Comparison of ENCODE assay signal across 8 cellular contexts in genomic region chr5:2038337-2039179, GRCh38.
A peak's percentile ranks its signal among the peaks of the same experiment; 100 is the strongest.
DNase-seq lines count a peak whose midpoint lies in the region; FAIRE-seq and TF ChIP-seq lines count a peak whose summit lies in the region.

No MANE protein-coding gene starts in this region.

- H3K4me1 ChIP-seq in mammary epithelial cell (ENCODE audit: insufficient read depth, low read length): peaks cover 12% of the 10 kb centered on the region

- peak overlapping the region; percentile 90 for H2AFZ ChIP-seq in mammary epithelial cell (ENCODE audit: low read depth, low read length)

- H3K27ac ChIP-seq in VCaP (no peak overlapping the region), mammary epithelial cell (ENCODE audit: insufficient read depth, low read depth, low read length) (no peak overlapping the region)

- intact Hi-C loops in mammary epithelial cell (cut with micrococcal nuclease): loop anchor here (1.0 to 10.0 kb wide), 7 partner anchors 64 to 1566 kb away; partner anchors contain the start of gene IRX4

- TF ChIP-seq CTCF in HFFc6 (IDR thresholded peaks at IDR 0.05): peak; percentile 82
- TF ChIP-seq CTCF in NB4 (IDR thresholded peaks at IDR 0.05; ENCODE audit: low read depth, low read length): peak; percentile 31
- TF ChIP-seq CTCF in VCaP (conservative IDR thresholded peaks at IDR 0.05): peak; percentile 91
- peak; percentile 59 to 72 for TF ChIP-seq CTCF in mammary epithelial cell (conservative IDR thresholded peaks at IDR 0.05 in 1 of 2, IDR thresholded peaks at IDR 0.05 in 1 of 2; ENCODE audit: extremely low read depth in 1 of 2, insufficient read depth in 1 of 2, low read depth in 1 of 2, low read length in 2 of 2)

- DNase-seq in GM12891 (ENCODE audit: insufficient read length, low spot score) (peak; percentile 93), HFFc6 (no peak), NB4 (ENCODE audit: low read depth) (peak; percentile 56), mammary epithelial cell (peak; percentile 42), islet precursor cell (peak; percentile 95), cortex of kidney (lab: John Stamatoyannopoulos, UW) (no peak)
- DNase-seq in stimulated activated CD4-positive, alpha-beta T cell treated with anti-CD3 and anti-CD28 coated beads, Interleukin-1b, Interleukin-23, amount 100 ng/mL, for 4 hours (ENCODE audit: low read depth in 2 of 2): peak; percentile 39 to 55

- peaks cover 5% of the 10 kb centered on the region for H3K27me3 Mint-ChIP-seq in HFFc6 (ENCODE audit: insufficient read depth)

- H3K4me3 Mint-ChIP-seq in HFFc6: no peak overlapping the region

- H3K79me2 ChIP-seq in mammary epithelial cell (ENCODE audit: insufficient read depth, low read length): no peaks in the 10 kb centered on the region

- no peaks in the 10 kb centered on the region for H3K36me3 ChIP-seq in mammary epithelial cell (ENCODE audit: insufficient read depth, low read length)

- H3K4me3 ChIP-seq in NB4 (ENCODE audit: low read depth, low read length) (no peak overlapping the region), mammary epithelial cell (replicated peaks in 1 of 3; ENCODE audit: insufficient read depth in 1 of 3, low read depth in 2 of 3, low read length in 3 of 3) (peak overlapping the region; percentile 53 to 58 (median 57))

- peak overlapping the region; percentile 20 for H3K9ac ChIP-seq in mammary epithelial cell (ENCODE audit: insufficient read depth, low read length)

- BruUV-seq in mammary epithelial cell (replicated peaks; lab: Mats Ljungman, UMichigan): no TSS peak

- no peaks in the 10 kb centered on the region for H3K4me1 Mint-ChIP-seq in HFFc6 (ENCODE audit: low read depth)

- WGBS in mammary epithelial cell (ENCODE audit: low coverage, missing lambda C conversion rate): 2% methylated on average over 37 of the region's 57 CpGs

- no peaks in the 10 kb centered on the region for H3K9me3 ChIP-seq in mammary epithelial cell (replicated peaks; ENCODE audit: insufficient read depth, low read length)

- H3K27me3 ChIP-seq in mammary epithelial cell (ENCODE audit: insufficient read depth, low read length): no peaks in the 10 kb centered on the region

- CTCF ChIA-PET in mammary epithelial cell (lab: Charles Lee; ENCODE audit: low non-redundant PET): interaction anchor here (0.7 to 1.0 kb wide), 2 partner anchors 693 to 811 kb away, joined by 3 to 4 read pairs; no protein-coding TSS in a partner anchor

- TF ChIP-seq POLR2A in GM12891 (IDR thresholded peaks at IDR 0.05; ENCODE audit: low read depth, low read length) (no peak), NB4 (IDR thresholded peaks at IDR 0.05; ENCODE audit: extremely low read depth, insufficient read length) (no peak)

- no peaks in the 10 kb centered on the region for H4K20me1 ChIP-seq in mammary epithelial cell (ENCODE audit: insufficient read depth, low read length)

- FAIRE-seq in GM12891 (lab: Jason Lieb, UNC): peak; percentile 93

- H3K4me2 ChIP-seq in mammary epithelial cell (ENCODE audit: insufficient read depth, low read depth, low read length): peak overlapping the region; percentile 98

- no peaks in the 10 kb centered on the region for H3K9me3 Mint-ChIP-seq in HFFc6

- in situ Hi-C loops in mammary epithelial cell (cut with MboI; ENCODE audit: low sequenced_read_pairs in 2 of 2): no loop called here

- H3K27ac Mint-ChIP-seq in HFFc6: no peak overlapping the region

- H3K36me3 Mint-ChIP-seq in HFFc6 (ENCODE audit: low read depth): no peaks in the 10 kb centered on the region

- dilution Hi-C loops in mammary epithelial cell (cut with HindIII; ENCODE audit: low sequenced_read_pairs): no loop called here

TF ChIP-seq in GM12891, 5 proteins besides CTCF, POLR2A, EP300 and RAD21:
- TF ChIP-seq POLR2AphosphoS5 (IDR thresholded peaks at IDR 0.05; ENCODE audit: low read depth, low read length) (no peak), TAF1 (IDR thresholded peaks at IDR 0.05; ENCODE audit: low read depth, low read length) (no peak), SPI1 (IDR thresholded peaks at IDR 0.05; ENCODE audit: low read depth, low read length) (no peak), POU2F2 (IDR thresholded peaks at IDR 0.05; ENCODE audit: low read depth, low read length) (no peak), PAX5 (IDR thresholded peaks at IDR 0.05; ENCODE audit: insufficient read depth, low read length, severe bottlenecking) (no peak)

Comparison
In these comparisons a context has a peak if more than half of its experiments do, and no peak if none do; other contexts are left out.
1. DNase-seq: peak in GM12891 (single experiment), NB4 (single experiment), mammary epithelial cell (single experiment), islet precursor cell (single experiment) and stimulated activated CD4-positive, alpha-beta T cell treated with anti-CD3 and anti-CD28 coated beads, Interleukin-1b, Interleukin-23, amount 100 ng/mL, for 4 hours (2 of 2); none in HFFc6 (single experiment) and cortex of kidney (single experiment).
2. CTCF ChIP-seq: peak in every context shown above with its lines; median percentile 91 in VCaP; 82 in HFFc6; 66 in mammary epithelial cell; 31 in NB4.